Comparison of ENCODE assay signal across 15 cellular contexts in genomic region chr5:66551920-66552319, GRCh38.
"Had no signal": no experiment of that assay in that cellular context is flagged by ENCODE, and none has a peak within 500 bp of the region (broad histone marks: within the 10 kb centered on the region; RNA-seq: fewer than 3 reads in every experiment).

No MANE protein-coding gene starts in this region.

- H3K4me3 ChIP-seq: ascending aorta, left lung, lung had no signal

- H3K27me3 ChIP-seq: ascending aorta, left lung had no signal

- H3K4me1 ChIP-seq: ascending aorta had no signal

- DNase-seq: activated CD4-positive, alpha-beta T cell treated with anti-CD3 and anti-CD28 coated beads for 1 hour; activated CD4-positive, alpha-beta T cell treated with anti-CD3 and anti-CD28 coated beads, Interleukin-2, amount 50 U/mL, for 1 hour; activated CD8-positive, alpha-beta T cell treated with anti-CD3 and anti-CD28 coated beads, Interleukin-2, amount 10 ng/mL, durations not matched to agents 7 days and 5 days; activated gamma-delta T cell treated with Interleukin-2 at 50 U/mL for 16 hours; left lung; midbrain; natural killer cell; right cardiac atrium; stimulated activated CD4-positive, alpha-beta T cell treated with anti-CD3 and anti-CD28 coated beads, Interleukin-4, amount 100 ng/mL, for 4 hours; stimulated activated naive CD8-positive, alpha-beta T cell treated with anti-CD3 and anti-CD28 coated beads, Interleukin-15, Interleukin-2, amounts not matched to agents 100 U/mL and 50 U/mL, for 24 hours; T-cell had no signal

- H3K27me3 Mint-ChIP-seq: progenitor cell of endocrine pancreas had no signal

- H3K27ac Mint-ChIP-seq: activated CD8-positive, alpha-beta T cell treated with anti-CD3 and anti-CD28 coated beads, Interleukin-2, amount 10 ng/mL, durations not matched to agents 7 days and 5 days; activated naive CD4-positive, alpha-beta T cell treated with anti-CD3 and anti-CD28 coated beads, Interleukin-2, amount 50 U/mL, for 24 hours; natural killer cell; progenitor cell of endocrine pancreas; T-cell had no signal

- H3K27ac ChIP-seq: ascending aorta, left lung had no signal

- H3K9me3 ChIP-seq: ascending aorta had no signal

- H3K4me3 Mint-ChIP-seq: activated CD8-positive, alpha-beta T cell treated with anti-CD3 and anti-CD28 coated beads, Interleukin-2, amount 10 ng/mL, durations not matched to agents 7 days and 5 days; activated naive CD4-positive, alpha-beta T cell treated with anti-CD3 and anti-CD28 coated beads, Interleukin-2, amount 50 U/mL, for 24 hours; natural killer cell; T-cell had no signal

- H3K4me1 Mint-ChIP-seq: natural killer cell had no signal

- ATAC-seq: activated CD8-positive, alpha-beta T cell treated with anti-CD3 and anti-CD28 coated beads, Interleukin-2, amount 10 ng/mL, durations not matched to agents 7 days and 5 days; left lung; natural killer cell; right cardiac atrium; stimulated activated naive CD8-positive, alpha-beta T cell treated with anti-CD3 and anti-CD28 coated beads, Interleukin-15, Interleukin-2, amounts not matched to agents 100 U/mL and 50 U/mL, for 24 hours; T-cell had no signal

- H3K36me3 Mint-ChIP-seq: natural killer cell, T-cell had no signal

- H3K36me3 ChIP-seq: ascending aorta, left lung had no signal
